In genomic region chr10:104630731-104631130, GRCh38 we compare ENCODE assay signal across 27 cellular contexts. TPM values are rescaled to one million over a fixed set of nuclear protein-coding genes. Genes with fewer than 3 reads are reported as not detected.
DNase-seq lines count a peak whose midpoint lies in the region; ATAC-seq and TF ChIP-seq lines count a peak whose summit lies in the region.
"Had no signal": no experiment of that assay in that cellular context is flagged by ENCODE, and none has a peak within 500 bp of the region (broad histone marks: within the 10 kb centered on the region; RNA-seq: fewer than 3 reads in every experiment).

No MANE protein-coding gene starts in this region.

- no peak overlapping the region for H3K27ac Mint-ChIP-seq in CD4-positive, alpha-beta memory T cell
- H3K27ac Mint-ChIP-seq: CD8-positive, alpha-beta T cell; IgD-negative memory B cell; T-helper 1 cell treated with Interleukin-12 subunit alpha and Interleukin-12 subunit beta and Interleukin-4 antibody, amounts not matched to agents 30 μg/mL and 1 μg/mL, for 36 hours had no signal

- no peak overlapping the region for H4K8ac ChIP-seq in neuronal stem cell (ENCODE audit: low read depth, low read length)

- CTCF ChIA-PET in CD4-positive, alpha-beta memory T cell (lab: Charles Lee; ENCODE audit: partially characterized antibody) = no interaction called here

- H3K9ac ChIP-seq in neuronal stem cell (ENCODE audit: low read depth, low read length, poor library complexity) = no peak overlapping the region
- H3K9ac ChIP-seq: KMS-11, SK-N-SH had no signal

- no peak overlapping the region for H2AK5ac ChIP-seq in neuronal stem cell (ENCODE audit: low read depth, low read length)

- no peak overlapping the region for H3K4me3 Mint-ChIP-seq in CD4-positive, alpha-beta memory T cell
- H3K4me3 Mint-ChIP-seq: CD8-positive, alpha-beta T cell; IgD-negative memory B cell; T-helper 1 cell treated with Interleukin-12 subunit alpha and Interleukin-12 subunit beta and Interleukin-4 antibody, amounts not matched to agents 30 μg/mL and 1 μg/mL, for 36 hours had no signal

- no peaks in the 10 kb centered on the region for H3K36me3 Mint-ChIP-seq in CD4-positive, alpha-beta memory T cell
- H3K36me3 Mint-ChIP-seq: CD8-positive, alpha-beta T cell; IgD-negative memory B cell had no signal

- DNase-seq in SHP77 (lab: John Stamatoyannopoulos, UW) (peak; percentile 3 to 40), SHP77 treated with DMSO at 0.1 percent for 48 hours (lab: John Stamatoyannopoulos, UW) (no peak), Caki2 (ENCODE audit: low read depth) (peak; percentile 30), epithelial cell of proximal tubule (ENCODE audit: low read depth) (peak; percentile 48), neuronal stem cell (ENCODE audit: low spot score) (no peak)
- no peak for DNase-seq in CD4-positive, alpha-beta memory T cell
- DNase-seq: C1 segment of cervical spinal cord; Calu3; CD8-positive, alpha-beta T cell; GOT3; HCEC 1CT; MM.1S; NCI-H2081; NCI-H2171 treated with DMSO at 0.1 percent for 48 hours; NCI-H446; NCI-H526; NCI-H82; RPMI8226; SK-N-SH; SW 1271 had no signal

- no peak for ATAC-seq in HG03354 (IDR thresholded peaks at IDR 0.05; ENCODE audit: poor library complexity, severe bottlenecking, unreplicated experiment)
- no peak for ATAC-seq in GM21515 (IDR thresholded peaks at IDR 0.05; ENCODE audit: unreplicated experiment)
- ATAC-seq: A549; CD8-positive, alpha-beta T cell; GM12878 had no signal

- H2BK12ac ChIP-seq in neuronal stem cell (ENCODE audit: low read length) = no peak overlapping the region

- no peak for TF ChIP-seq CTCF in epithelial cell of proximal tubule (conservative IDR thresholded peaks at IDR 0.05; ENCODE audit: low read depth, low read length)

- H3K4me2 ChIP-seq in neuronal stem cell (ENCODE audit: insufficient read depth, low read length, poor library complexity, severe bottlenecking) = no peak overlapping the region
- H3K4me2 ChIP-seq: A549, KMS-11, SK-N-SH had no signal

- no peak overlapping the region for H2BK15ac ChIP-seq in neuronal stem cell (ENCODE audit: low read length)

- peaks cover 0 to 3% (median 0%) of the 10 kb centered on the region in 3 experiments for H3K27me3 ChIP-seq in neuronal stem cell (ENCODE audit: control insufficient read depth in 3 of 3, insufficient read depth in 3 of 3, low read depth in 1 of 3, low read length in 3 of 3)
- peaks cover 4% of the 10 kb centered on the region for H3K27me3 ChIP-seq in CD4-positive, alpha-beta memory T cell (ENCODE audit: insufficient read depth, low read length)

- no CpG with 5 or more reads among the region's 26 CpGs for WGBS in neuronal stem cell (ENCODE audit: extremely low coverage in 2 of 2, insufficient read length in 2 of 2, insufficient replicate concordance in 1 of 2), 2 donors

- intact Hi-C loops in CD4-positive, alpha-beta memory T cell (cut with micrococcal nuclease) = no loop called here

- H3K18ac ChIP-seq in neuronal stem cell (ENCODE audit: low read length) = no peak overlapping the region

- H3K36me3 ChIP-seq in neuronal stem cell (replicated peaks in 1 of 2; ENCODE audit: control insufficient read depth in 2 of 2, insufficient read depth in 2 of 2, low read length in 2 of 2) = no peaks in the 10 kb centered on the region
- H3K36me3 ChIP-seq in CD4-positive, alpha-beta memory T cell (ENCODE audit: insufficient read depth, low read length) = no peaks in the 10 kb centered on the region

- H3K23ac ChIP-seq in neuronal stem cell (ENCODE audit: low read depth, low read length, poor library complexity) = no peak overlapping the region

- H3K4me1 Mint-ChIP-seq in CD4-positive, alpha-beta memory T cell = no peaks in the 10 kb centered on the region
- H3K4me1 Mint-ChIP-seq: IgD-negative memory B cell had no signal

- in situ Hi-C loops in Caki2 (cut with HindIII; ENCODE audit: low pct_unique_long_range_greater_than_20kb, low sequenced_read_pairs) = no loop called here

- peaks cover 21 to 35% of the 10 kb centered on the region in 2 donors for H3K27me3 Mint-ChIP-seq in CD4-positive, alpha-beta memory T cell

- H3K9me3 Mint-ChIP-seq in CD4-positive, alpha-beta memory T cell = peaks cover 0 to 5% (median 0%) of the 10 kb centered on the region in 8 donors
- H3K9me3 Mint-ChIP-seq: T-helper 1 cell treated with Interleukin-12 subunit alpha and Interleukin-12 subunit beta and Interleukin-4 antibody, amounts not matched to agents 30 μg/mL and 1 μg/mL, for 36 hours had no signal

- H3K27ac ChIP-seq in neuronal stem cell (replicated peaks; ENCODE audit: low read length) = no peak overlapping the region
- no peak overlapping the region for H3K27ac ChIP-seq in CD4-positive, alpha-beta memory T cell (ENCODE audit: low read depth, low read length)
- H3K27ac ChIP-seq: A549, KMS-11 had no signal

- POLR2A ChIA-PET in CD4-positive, alpha-beta memory T cell (lab: Charles Lee; ENCODE audit: partially characterized antibody) = no interaction called here

- no peak overlapping the region for H2BK5ac ChIP-seq in neuronal stem cell (ENCODE audit: low read length)

- H3K9me3 ChIP-seq in neuronal stem cell (replicated peaks in 1 of 2; ENCODE audit: control insufficient read depth in 2 of 2, insufficient read depth in 1 of 2, low read depth in 1 of 2, low read length in 2 of 2) = peaks cover 0 to 2% of the 10 kb centered on the region in 2 donors
- H3K9me3 ChIP-seq in CD4-positive, alpha-beta memory T cell (ENCODE audit: control insufficient read depth in 1 of 2, low read length in 2 of 2) = no peaks in the 10 kb centered on the region
- H3K9me3 ChIP-seq: A549, SK-N-SH had no signal

- H3K4ac ChIP-seq in neuronal stem cell (ENCODE audit: low read length) = no peak overlapping the region

- H3K4me1 ChIP-seq in neuronal stem cell (ENCODE audit: control insufficient read depth in 2 of 2, insufficient read depth in 1 of 2, low read depth in 1 of 2, low read length in 2 of 2) = no peaks in the 10 kb centered on the region
- H3K4me1 ChIP-seq in CD4-positive, alpha-beta memory T cell (ENCODE audit: insufficient read depth, low read length) = no peaks in the 10 kb centered on the region
- H3K4me1 ChIP-seq: A549 had no signal

- H3K4me3 ChIP-seq in epithelial cell of proximal tubule (ENCODE audit: low read depth, low read length) = no peak overlapping the region
- H3K4me3 ChIP-seq in neuronal stem cell (ENCODE audit: low read length in 2 of 2) = no peak overlapping the region
- H3K4me3 ChIP-seq in CD4-positive, alpha-beta memory T cell (ENCODE audit: low read length in 2 of 2) = no peak overlapping the region
- H3K4me3 ChIP-seq: A549, GM12878 had no signal

- H3K79me1 ChIP-seq in neuronal stem cell (ENCODE audit: low read depth, low read length) = no peaks in the 10 kb centered on the region

- no peak overlapping the region for H4K91ac ChIP-seq in neuronal stem cell (ENCODE audit: low read depth, low read length, poor library complexity)

- H3K14ac ChIP-seq in neuronal stem cell (ENCODE audit: low read length) = peak overlapping the region; percentile 31

- no peak overlapping the region for H2AFZ ChIP-seq in neuronal stem cell (ENCODE audit: low read length)

- H2BK120ac ChIP-seq in neuronal stem cell (ENCODE audit: low read depth, low read length) = no peak overlapping the region

RNA-seq across cellular contexts. Expression of gene SORCS3, which starts 10.4 kb away (rescaled TPM):
- 0.10 TPM in 1 of 2 replicates, not detected in the other for total RNA-seq in Caki2 (2014; rRNA removed; shearing (Covaris generic); ENCODE audit: low replicate concordance)
- total RNA-seq in epithelial cell of proximal tubule = under 0.01 and 0.06 TPM in 2 replicates
- polyA plus RNA-seq in neuronal stem cell (2013, experiment 1 of 2) = 0.14 TPM
- 0.14 TPM for polyA plus RNA-seq in neuronal stem cell (2013, experiment 2 of 2)
- total RNA-seq in CD4-positive, alpha-beta memory T cell = under 1 TPM in 1 of 2 experiments, not detected in 1; 0.06 TPM
- polyA plus RNA-seq in CD4-positive, alpha-beta memory T cell = under 1 TPM in 1 of 2 donors, not detected in 1; 0.21 TPM
- total RNA-seq: Calu3, GM12878 had no signal
- polyA plus RNA-seq: A549, IgD-negative memory B cell, SK-N-SH had no signal

Comparison
In these comparisons a context has a peak if more than half of its experiments do, and no peak if none do; other contexts are left out.
1. DNase-seq: peak in SHP77 (2 of 2), Caki2 (single experiment) and epithelial cell of proximal tubule (single experiment); none in SHP77 treated with DMSO at 0.1 percent for 48 hours (single experiment), neuronal stem cell (single experiment) and CD4-positive, alpha-beta memory T cell (0 of 5).